ENCODE assay signal across 1 cellular context in the genomic region with DNA sequence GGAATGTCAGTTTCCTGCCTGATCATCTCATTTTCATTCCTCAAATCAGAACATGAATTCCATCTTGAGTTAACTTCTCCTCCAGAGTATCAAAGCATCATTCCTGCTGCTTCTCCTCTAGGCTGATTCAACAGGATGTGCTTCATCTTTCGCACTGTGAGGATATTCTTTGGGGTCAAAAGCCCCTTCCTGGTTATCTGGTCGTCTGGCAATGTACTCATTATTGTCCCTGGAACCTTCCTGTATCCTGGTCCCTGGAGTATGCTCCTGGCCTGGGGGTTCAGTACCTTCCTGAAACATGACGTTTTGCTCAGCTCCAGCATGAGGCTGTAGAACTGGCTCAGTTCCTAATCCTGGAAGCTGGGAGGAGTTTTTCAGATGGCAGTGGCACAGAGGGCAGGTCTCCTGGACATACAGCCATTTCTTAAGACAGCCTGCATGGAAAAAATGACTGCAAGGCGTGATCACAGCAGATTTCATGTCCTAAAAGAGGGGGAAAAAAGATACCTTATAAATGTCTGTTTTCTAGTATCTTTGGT. TPM values are rescaled to one million over a fixed set of nuclear protein-coding genes. Genes with fewer than 3 reads are reported as not detected.
"Had no signal": no experiment of that assay in that cellular context is flagged by ENCODE, and none has a peak within 500 bp of the region (broad histone marks: within the 10 kb centered on the region; RNA-seq: fewer than 3 reads in every experiment).

No MANE protein-coding gene starts in this region.

RNA-seq across cellular contexts. Expression of gene EBF1, which starts 58.9 kb away (rescaled TPM):
- polyA plus RNA-seq: keratinocyte had no signal
